17 cellular contexts compared by ENCODE assay signal in the genomic region with DNA sequence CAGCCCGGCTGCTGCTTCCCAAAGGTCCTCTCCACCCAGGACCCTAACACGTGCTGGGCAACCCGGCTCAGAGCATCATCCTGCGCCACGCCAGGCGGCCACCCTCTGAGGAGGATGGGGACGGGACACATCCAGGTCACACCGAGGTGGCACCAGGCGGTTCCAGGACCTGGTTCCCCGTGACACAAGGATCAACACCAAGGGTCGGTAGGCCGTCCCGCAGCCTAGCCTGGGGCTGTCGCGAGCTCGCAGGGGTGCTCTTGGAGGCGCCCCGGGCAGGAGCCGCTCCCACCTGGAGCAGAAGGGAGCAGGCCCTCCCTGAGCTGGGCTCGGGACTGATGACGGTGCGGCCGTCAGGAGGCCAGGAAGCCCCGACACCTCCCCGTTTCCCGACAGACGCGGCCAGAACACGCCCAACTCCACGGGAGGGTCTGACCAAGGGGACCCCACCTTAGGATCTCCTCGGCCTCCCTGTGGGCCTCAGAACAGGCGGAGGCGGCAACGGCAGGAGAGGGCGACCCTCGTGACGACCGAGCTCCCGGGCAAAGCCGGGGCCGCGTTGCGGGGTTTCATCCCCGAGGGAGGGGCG. TPM values are rescaled to one million over a fixed set of nuclear protein-coding genes. Genes with fewer than 3 reads are reported as not detected.
DNase-seq lines count a peak whose midpoint lies in the region; ATAC-seq, FAIRE-seq and TF ChIP-seq lines count a peak whose summit lies in the region.
"Had no signal": no experiment of that assay in that cellular context is flagged by ENCODE, and none has a peak within 500 bp of the region (broad histone marks: within the 10 kb centered on the region; RNA-seq: fewer than 3 reads in every experiment).

No MANE protein-coding gene starts in this region.

- no TSS peak for BruUV-seq in GM12878 (replicated peaks; lab: Mats Ljungman, UMichigan)

- H2AFZ ChIP-seq in GM12878 (ENCODE audit: control insufficient read depth, low read depth, low read length): no peak overlapping the region

- peaks cover 0 to 13% (median 5%) of the 10 kb centered on the region in 7 donors for H3K4me1 Mint-ChIP-seq in naive thymus-derived CD4-positive, alpha-beta T cell

- no peak for TF ChIP-seq RAD21 in GM12878 (IDR thresholded peaks at IDR 0.05; ENCODE audit: insufficient read depth, low read depth, low read length)

- 79% methylated on average over 38 of the region's 45 CpGs for WGBS in GM12878 (ENCODE audit: insufficient coverage, insufficient replicate concordance, low lambda C conversion rate, missing lambda C conversion rate)
- WGBS in tibial nerve, 2 donors: 90 to 94% methylated on average over 39 to 41 of the region's 45 CpGs

- no peak for TF ChIP-seq POLR2A in GM12878 (IDR thresholded peaks at IDR 0.05; ENCODE audit: low read depth, low read length)
- no peak for TF ChIP-seq POLR2A in tibial nerve (IDR thresholded peaks at IDR 0.05)

- no peak overlapping the region for H3K27ac Mint-ChIP-seq in naive thymus-derived CD4-positive, alpha-beta T cell
- H3K27ac Mint-ChIP-seq: activated naive CD4-positive, alpha-beta T cell treated with anti-CD3 and anti-CD28 coated beads, Interleukin-2, amount 50 U/mL, for 72 hours; T-cell had no signal

- ATAC-seq in GM12878 (no peak; the same call in 2 of the 3 replicates), HG03460 (IDR thresholded peaks at IDR 0.05; ENCODE audit: unreplicated experiment) (no peak)
- ATAC-seq in naive thymus-derived CD4-positive, alpha-beta T cell: no peak

- no peaks in the 10 kb centered on the region for H3K27me3 Mint-ChIP-seq in naive thymus-derived CD4-positive, alpha-beta T cell
- H3K27me3 Mint-ChIP-seq: T-cell had no signal

- SMC1A ChIA-PET in GM12878 (lab: Charles Lee; ENCODE audit: uncharacterized antibody, unreplicated experiment): no interaction called here

- H3K27ac ChIP-seq in GM12878 (ENCODE audit: control insufficient read depth, insufficient read depth): no peak overlapping the region
- peak overlapping the region; percentile 6 for H3K27ac ChIP-seq in naive thymus-derived CD4-positive, alpha-beta T cell (ENCODE audit: low read depth, low read length)
- H3K27ac ChIP-seq in tibial nerve: no peak overlapping the region
- H3K27ac ChIP-seq: thoracic aorta had no signal

- H3K4me2 ChIP-seq in GM12878 (ENCODE audit: control insufficient read depth, insufficient read depth): peak overlapping the region; percentile 36; the same call in 1 of the 2 replicates

- peak overlapping the region; percentile 50; the same call in 1 of the 2 replicates for H3K9ac ChIP-seq in GM12878 (ENCODE audit: control insufficient read depth, insufficient read depth, low read length)

- H3K36me3 ChIP-seq in GM12878 (ENCODE audit: control insufficient read depth in 2 of 2, insufficient read depth in 2 of 2, low read length in 1 of 2): no peaks in the 10 kb centered on the region
- H3K36me3 ChIP-seq in naive thymus-derived CD4-positive, alpha-beta T cell (ENCODE audit: control insufficient read depth in 2 of 3, insufficient read depth in 3 of 3, low read length in 3 of 3): no peaks in the 10 kb centered on the region
- H3K36me3 ChIP-seq in tibial nerve: peaks cover 0 to 18% (median 0%) of the 10 kb centered on the region in 3 donors
- H3K36me3 ChIP-seq: thoracic aorta had no signal

- CTCF ChIA-PET in GM12878 (lab: Yijun Ruan, JAX): no interaction called here
- CTCF ChIA-PET in naive thymus-derived CD4-positive, alpha-beta T cell (lab: Charles Lee): interaction anchor here (0.6 kb wide), 1 partner anchor 196 kb away, joined by 3 read pairs; no protein-coding TSS in a partner anchor

- no peak for TF ChIP-seq EP300 in GM12878 (IDR thresholded peaks at IDR 0.05; ENCODE audit: borderline replicate concordance in 1 of 2, control insufficient read depth in 1 of 2, low read depth in 2 of 2, low read length in 2 of 2)
- TF ChIP-seq EP300 in tibial nerve (IDR thresholded peaks at IDR 0.05): no peak

- RAD21 ChIA-PET in GM12878 (lab: Charles Lee; ENCODE audit: unreplicated experiment): no interaction called here

- peaks cover 13% of the 10 kb centered on the region for H3K79me2 ChIP-seq in GM12878 (ENCODE audit: control insufficient read depth, insufficient read depth, low read length)

- H3K36me3 Mint-ChIP-seq in naive thymus-derived CD4-positive, alpha-beta T cell: peaks cover 0 to 6% (median 0%) of the 10 kb centered on the region in 5 donors
- H3K36me3 Mint-ChIP-seq: activated naive CD4-positive, alpha-beta T cell treated with anti-CD3 and anti-CD28 coated beads, Interleukin-2, amount 50 U/mL, for 72 hours; immature natural killer cell; T-cell had no signal

- POLR2A ChIA-PET in GM12878 (lab: Charles Lee): no interaction called here
- POLR2A ChIA-PET in naive thymus-derived CD4-positive, alpha-beta T cell (lab: Charles Lee): interaction anchor here (0.5 to 0.6 kb wide), 2 partner anchors 25 to 34 kb away, joined by 3 to 6 read pairs; no protein-coding TSS in a partner anchor

- in situ Hi-C loops in GM12878 (cut with MboI): no loop called here

- H4K20me1 ChIP-seq in GM12878 (ENCODE audit: control insufficient read depth, insufficient read depth): no peaks in the 10 kb centered on the region

- H3K4me1 ChIP-seq in GM12878 (ENCODE audit: control insufficient read depth, insufficient read depth, low read length): peaks cover 14% of the 10 kb centered on the region
- no peaks in the 10 kb centered on the region for H3K4me1 ChIP-seq in naive thymus-derived CD4-positive, alpha-beta T cell (ENCODE audit: control insufficient read depth in 2 of 2, insufficient read depth in 2 of 2, low read length in 2 of 2)
- peaks cover 0 to 19% (median 9%) of the 10 kb centered on the region in 4 donors for H3K4me1 ChIP-seq in tibial nerve

- TF ChIP-seq CTCF in GM12864 (IDR thresholded peaks at IDR 0.05; ENCODE audit: low read depth, low read length, missing control alignments): no peak
- no peak for TF ChIP-seq CTCF in GM12878 (IDR thresholded peaks at IDR 0.05 in 2 of 3, conservative IDR thresholded peaks at IDR 0.05 in 1 of 3; ENCODE audit: control insufficient read depth in 2 of 3, extremely low read depth in 1 of 3, insufficient read depth in 1 of 3, low read depth in 3 of 3, low read length in 3 of 3)
- TF ChIP-seq CTCF in tibial nerve (IDR thresholded peaks at IDR 0.05): no peak

- no peak for DNase-seq in GM12864 (ENCODE audit: low read depth)
- DNase-seq in GM12878 (ENCODE audit: low read depth, low spot score): no peak
- no peak for DNase-seq in naive thymus-derived CD4-positive, alpha-beta T cell
- no peak for DNase-seq in tibial nerve (ENCODE audit: low spot score in 2 of 2)
- DNase-seq in GM03348 (ENCODE audit: low spot score): no peak
- DNase-seq: activated CD8-positive, alpha-beta memory T cell treated with anti-CD3 and anti-CD28 coated beads, Interleukin-2, amount 50 U/mL, for 4 hours; DMS153; GOT3; stimulated activated CD4-positive, alpha-beta T cell treated with anti-CD3 and anti-CD28 coated beads, Interleukin-12 subunit alpha, Interleukin-12 subunit beta, amount 100 ng/mL, for 4 hours; T-cell had no signal

- H3K9me3 Mint-ChIP-seq in naive thymus-derived CD4-positive, alpha-beta T cell: no peaks in the 10 kb centered on the region
- H3K9me3 Mint-ChIP-seq: activated naive CD4-positive, alpha-beta T cell treated with anti-CD3 and anti-CD28 coated beads, Interleukin-2, amount 50 U/mL, for 72 hours; immature natural killer cell; T-cell had no signal

- H3K27me3 ChIP-seq in GM12878 (replicated peaks in 1 of 2; ENCODE audit: control insufficient read depth in 2 of 2, insufficient read depth in 2 of 2, low read length in 1 of 2): no peaks in the 10 kb centered on the region
- H3K27me3 ChIP-seq in naive thymus-derived CD4-positive, alpha-beta T cell (ENCODE audit: control insufficient read depth in 2 of 2, insufficient read depth in 2 of 2, low read length in 2 of 2): no peaks in the 10 kb centered on the region
- H3K27me3 ChIP-seq in tibial nerve: no peaks in the 10 kb centered on the region

- intact Hi-C loops in GM12878 (cut with micrococcal nuclease; ENCODE audit: unreplicated experiment): no loop called here
- intact Hi-C loops in naive thymus-derived CD4-positive, alpha-beta T cell (cut with micrococcal nuclease): no loop called here

- no peak overlapping the region for H3K4me3 Mint-ChIP-seq in naive thymus-derived CD4-positive, alpha-beta T cell

- H3K4me3 ChIP-seq in GM12864 (ENCODE audit: low read depth, low read length): peak overlapping the region; percentile 61
- H3K4me3 ChIP-seq in GM12878: peak overlapping the region; percentile 49; the same call in 1 of the 2 replicates
- H3K4me3 ChIP-seq in naive thymus-derived CD4-positive, alpha-beta T cell (ENCODE audit: low read length): no peak overlapping the region
- peak overlapping the region in 2 of 4 donors; percentile 24 to 33 for H3K4me3 ChIP-seq in tibial nerve

- FAIRE-seq in GM12878 (lab: Jason Lieb, UNC): no peak
- FAIRE-seq: endometrium, RCC 7860 had no signal

- H3K9me3 ChIP-seq in GM12878 (replicated peaks; ENCODE audit: control insufficient read depth, insufficient read depth, low read length) (no peaks in the 10 kb centered on the region), tibial nerve (no peaks in the 10 kb centered on the region)
- no peaks in the 10 kb centered on the region for H3K9me3 ChIP-seq in naive thymus-derived CD4-positive, alpha-beta T cell (ENCODE audit: control insufficient read depth in 2 of 3, low read length in 3 of 3)
- H3K9me3 ChIP-seq: thoracic aorta had no signal

RNA-seq across cellular contexts. Expression of a gene that starts 6.3 kb away (rescaled TPM):
- total RNA-seq in GM12878 (2013; cell fraction: nucleolus; rRNA removed): 40.8 and 46.3 TPM in 2 replicates
- total RNA-seq in GM12878 (2014; rRNA removed): 3.9 and 4.7 TPM in 2 replicates
- total RNA-seq in GM12878 (2014; rRNA removed; fragmentation: Illumina TruSeq; extraction: Trizol): 2.2 and 2.4 TPM in 2 replicates
- total RNA-seq in GM12878 (2021): 6.3 and 7.1 TPM in 2 replicates
- 2.1 TPM for polyA plus RNA-seq in GM12878 (2011; ENCODE audit: low read depth)
- polyA plus RNA-seq in GM12878 (2011; rRNA removed): 2.9 and 5.2 TPM in 2 replicates
- polyA plus RNA-seq in GM12878 (2011; cell fraction: cytosol; rRNA removed): 6.5 and 10.0 TPM in 2 replicates
- 36.0 and 46.0 TPM in 2 replicates for polyA plus RNA-seq in GM12878 (2011; cell fraction: nucleus; rRNA removed)
- polyA plus RNA-seq in GM12878 (2012): 7.4 and 9.7 TPM in 2 replicates
- polyA plus RNA-seq in GM12878 (2014; fragmentation: Illumina TruSeq; extraction: Trizol): 0.44 and 1.9 TPM in 2 replicates
- under 1 TPM; 0.21 to 0.51 TPM for polyA plus RNA-seq in GM12878 (2014; fragmentation: Nextera tagmentation; extraction: Ambion mirVana)
- polyA plus RNA-seq in GM12878 (2014; rRNA removed): 5.2 and 7.6 TPM in 2 replicates
- polyA plus RNA-seq in GM12878 (2016; fragmentation: Nextera tagmentation; extraction: Ambion mirVana): 1 to 10 TPM; 3.4 to 3.9 TPM
- 1.5 and 4.2 TPM in 2 replicates for polyA minus RNA-seq in GM12878 (2011; rRNA and poly(A)+ RNA removed)
- 2.3 and 2.5 TPM in 2 replicates for polyA minus RNA-seq in GM12878 (2011; cell fraction: cytosol; rRNA and poly(A)+ RNA removed)
- polyA minus RNA-seq in GM12878 (2011; cell fraction: nucleus; rRNA and poly(A)+ RNA removed): 3.1 and 5.1 TPM in 2 replicates
- 10 to 100 TPM; 11.7 to 27.2 (median 24.7) TPM for total RNA-seq in naive thymus-derived CD4-positive, alpha-beta T cell
- 1 to 10 TPM; 3.5 to 7.6 TPM for polyA plus RNA-seq in naive thymus-derived CD4-positive, alpha-beta T cell
- total RNA-seq in tibial nerve: 10 to 100 TPM; 27.6 to 99.9 (median 55.2) TPM

RNA-seq across cellular contexts. Expression of a gene that starts 6.5 kb away (rescaled TPM):
- total RNA-seq in GM12878 (2013; cell fraction: nucleolus; rRNA removed): 0.38 TPM in 1 of 2 replicates, not detected in the other
- 0.16 TPM in 1 of 2 replicates, not detected in the other for total RNA-seq in GM12878 (2014; rRNA removed)
- not detected in 2 replicates for total RNA-seq in GM12878 (2014; rRNA removed; fragmentation: Illumina TruSeq; extraction: Trizol)
- total RNA-seq in GM12878 (2021): not detected in 2 replicates
- not detected for polyA plus RNA-seq in GM12878 (2011; ENCODE audit: low read depth)
- 0.08 TPM in 1 of 2 replicates, not detected in the other for polyA plus RNA-seq in GM12878 (2011; rRNA removed)
- 0.04 and 0.07 TPM in 2 replicates for polyA plus RNA-seq in GM12878 (2011; cell fraction: cytosol; rRNA removed)
- 0.76 and 0.96 TPM in 2 replicates for polyA plus RNA-seq in GM12878 (2011; cell fraction: nucleus; rRNA removed)
- polyA plus RNA-seq in GM12878 (2012): 0.27 and 0.67 TPM in 2 replicates
- not detected in 2 replicates for polyA plus RNA-seq in GM12878 (2014; fragmentation: Illumina TruSeq; extraction: Trizol)
- not detected for polyA plus RNA-seq in GM12878 (2014; fragmentation: Nextera tagmentation; extraction: Ambion mirVana)
- 0.20 TPM in 1 of 2 replicates, not detected in the other for polyA plus RNA-seq in GM12878 (2014; rRNA removed)
- polyA plus RNA-seq in GM12878 (2016; fragmentation: Nextera tagmentation; extraction: Ambion mirVana): not detected
- not detected in 2 replicates for polyA minus RNA-seq in GM12878 (2011; rRNA and poly(A)+ RNA removed)
- polyA minus RNA-seq in GM12878 (2011; cell fraction: cytosol; rRNA and poly(A)+ RNA removed): not detected in 2 replicates
- polyA minus RNA-seq in GM12878 (2011; cell fraction: nucleus; rRNA and poly(A)+ RNA removed): 0.36 and 0.38 TPM in 2 replicates
- total RNA-seq in naive thymus-derived CD4-positive, alpha-beta T cell: 10 to 100 TPM in 2 of 5 experiments, 1 to 10 TPM in 2, under 1 TPM in 1; 0.94 to 11.1 (median 6.0) TPM
- 1 to 10 TPM in 1 of 2 donors, under 1 TPM in 1; 0.73 to 2.6 TPM for polyA plus RNA-seq in naive thymus-derived CD4-positive, alpha-beta T cell
- total RNA-seq in tibial nerve: 10 to 100 TPM in 2 of 4 donors, 1 to 10 TPM in 2; 6.3 to 11.4 (median 10.1) TPM

RNA-seq across cellular contexts. Expression of a gene that starts 24.5 kb away (rescaled TPM):
- not detected in 2 replicates for total RNA-seq in GM12878 (2013; cell fraction: nucleolus; rRNA removed)
- total RNA-seq in GM12878 (2014; rRNA removed): not detected in 2 replicates
- total RNA-seq in GM12878 (2014; rRNA removed; fragmentation: Illumina TruSeq; extraction: Trizol): not detected in 2 replicates
- not detected in 2 replicates for total RNA-seq in GM12878 (2021)
- not detected for polyA plus RNA-seq in GM12878 (2011; ENCODE audit: low read depth)
- not detected in 2 replicates for polyA plus RNA-seq in GM12878 (2011; rRNA removed)
- not detected in 2 replicates for polyA plus RNA-seq in GM12878 (2011; cell fraction: cytosol; rRNA removed)
- polyA plus RNA-seq in GM12878 (2011; cell fraction: nucleus; rRNA removed): not detected in 2 replicates
- 0.04 TPM in 1 of 2 replicates, not detected in the other for polyA plus RNA-seq in GM12878 (2012)
- polyA plus RNA-seq in GM12878 (2014; fragmentation: Illumina TruSeq; extraction: Trizol): not detected in 2 replicates
- polyA plus RNA-seq in GM12878 (2014; fragmentation: Nextera tagmentation; extraction: Ambion mirVana): not detected
- polyA plus RNA-seq in GM12878 (2014; rRNA removed): not detected in 2 replicates
- not detected for polyA plus RNA-seq in GM12878 (2016; fragmentation: Nextera tagmentation; extraction: Ambion mirVana)
- polyA minus RNA-seq in GM12878 (2011; rRNA and poly(A)+ RNA removed): not detected in 2 replicates
- polyA minus RNA-seq in GM12878 (2011; cell fraction: cytosol; rRNA and poly(A)+ RNA removed): not detected in 2 replicates
- polyA minus RNA-seq in GM12878 (2011; cell fraction: nucleus; rRNA and poly(A)+ RNA removed): not detected in 2 replicates
- not detected for total RNA-seq in naive thymus-derived CD4-positive, alpha-beta T cell
- not detected for polyA plus RNA-seq in naive thymus-derived CD4-positive, alpha-beta T cell
- not detected for total RNA-seq in tibial nerve
- total RNA-seq: activated naive CD4-positive, alpha-beta T cell treated with anti-CD3 and anti-CD28 coated beads, Interleukin-2, amount 50 U/mL, for 72 hours; omental fat pad; T-cell; thoracic aorta had no signal
- polyA plus RNA-seq: immature natural killer cell had no signal

RNA-seq across cellular contexts. Expression of a gene that starts 42.5 kb away (rescaled TPM):
- total RNA-seq in GM12878 (2013; cell fraction: nucleolus; rRNA removed): 50.1 and 60.0 TPM in 2 replicates
- total RNA-seq in GM12878 (2014; rRNA removed) (18.8 and 23.1 TPM in 2 replicates), GM12878 (2014; rRNA removed; fragmentation: Illumina TruSeq; extraction: Trizol) (12.1 and 14.1 TPM in 2 replicates), GM12878 (2021) (35.1 and 37.2 TPM in 2 replicates), tibial nerve (100 to 1,000 TPM; 219 to 297 (median 270) TPM)
- 6.2 TPM for polyA plus RNA-seq in GM12878 (2011; ENCODE audit: low read depth)
- polyA plus RNA-seq in GM12878 (2011; rRNA removed) (17.9 and 26.2 TPM in 2 replicates), GM12878 (2014; fragmentation: Illumina TruSeq; extraction: Trizol) (12.8 and 13.3 TPM in 2 replicates), GM12878 (2014; fragmentation: Nextera tagmentation; extraction: Ambion mirVana) (under 1 TPM; 0.13 to 0.51 TPM), GM12878 (2014; rRNA removed) (44.3 and 47.1 TPM in 2 replicates), GM12878 (2016; fragmentation: Nextera tagmentation; extraction: Ambion mirVana) (1 to 10 TPM; 1.4 to 8.9 TPM)
- 29.2 and 44.8 TPM in 2 replicates for polyA plus RNA-seq in GM12878 (2011; cell fraction: cytosol; rRNA removed)
- polyA plus RNA-seq in GM12878 (2011; cell fraction: nucleus; rRNA removed): 188 and 208 TPM in 2 replicates
- polyA plus RNA-seq in GM12878 (2012): 21.6 and 25.4 TPM in 2 replicates
- 17.3 and 26.8 TPM in 2 replicates for polyA minus RNA-seq in GM12878 (2011; rRNA and poly(A)+ RNA removed)
- 10.3 and 12.6 TPM in 2 replicates for polyA minus RNA-seq in GM12878 (2011; cell fraction: cytosol; rRNA and poly(A)+ RNA removed)
- 37.8 and 43.1 TPM in 2 replicates for polyA minus RNA-seq in GM12878 (2011; cell fraction: nucleus; rRNA and poly(A)+ RNA removed)
- total RNA-seq in naive thymus-derived CD4-positive, alpha-beta T cell: 10 to 100 TPM; 22.9 to 92.0 (median 57.3) TPM
- 10 to 100 TPM; 10.9 to 21.4 TPM for polyA plus RNA-seq in naive thymus-derived CD4-positive, alpha-beta T cell
